In genomic region chr11:31555938-31556337, GRCh38 we compare ENCODE assay signal across 21 cellular contexts.
"Had no signal": no experiment of that assay in that cellular context is flagged by ENCODE, and none has a peak within 500 bp of the region (broad histone marks: within the 10 kb centered on the region; RNA-seq: fewer than 3 reads in every experiment).

No MANE protein-coding gene starts in this region.

- H2AFZ ChIP-seq: hepatocyte had no signal

- H3K9me3 Mint-ChIP-seq: immature natural killer cell had no signal

- H3K4me2 ChIP-seq: hepatocyte had no signal

- H3K9me3 ChIP-seq: esophagus muscularis mucosa, gastroesophageal sphincter, heart left ventricle, lower lobe of right lung, mucosa of descending colon had no signal

- H3K4me3 Mint-ChIP-seq: immature natural killer cell, mesothelial cell of epicardium had no signal

- DNase-seq: dermis blood vessel endothelial cell; dorsolateral prefrontal cortex; effector CD4-positive, alpha-beta T cell; effector memory CD4-positive, alpha-beta T cell; foreskin keratinocyte; heart left ventricle; hypothalamus; immature natural killer cell; kidney; kidney glomerular epithelial cell; left colon; left ventricle myocardium superior; lower lobe of right lung; mesenchymal stem cell; mucosa of descending colon had no signal

- FAIRE-seq: endothelial cell of umbilical vein had no signal

- H3K27ac ChIP-seq: coronary artery, dorsolateral prefrontal cortex, esophagus muscularis mucosa, foreskin keratinocyte, gastroesophageal sphincter, heart left ventricle, hepatocyte, lower lobe of right lung had no signal

- H3K27ac Mint-ChIP-seq: immature natural killer cell, mesothelial cell of epicardium had no signal

- H3K36me3 ChIP-seq: esophagus muscularis mucosa, gastroesophageal sphincter, heart left ventricle, lower lobe of right lung had no signal

- H3K4me1 ChIP-seq: foreskin keratinocyte, lower lobe of right lung had no signal

- H3K79me2 ChIP-seq: hepatocyte had no signal

- H3K4me3 ChIP-seq: coronary artery, dorsolateral prefrontal cortex, esophagus muscularis mucosa, gastroesophageal sphincter, heart left ventricle, hepatocyte, lower lobe of right lung, mucosa of descending colon had no signal

- H3K4me1 Mint-ChIP-seq: mesothelial cell of epicardium had no signal

- H3K27me3 ChIP-seq: dorsolateral prefrontal cortex, esophagus muscularis mucosa, foreskin keratinocyte, gastroesophageal sphincter, heart left ventricle, hepatocyte had no signal
